ENCODE assay signal across 8 cellular contexts in genomic region chr7:139829654-139830130, GRCh38. TPM values are rescaled to one million over a fixed set of nuclear protein-coding genes. Genes with fewer than 3 reads are reported as not detected.
A peak's percentile ranks its signal among the peaks of the same experiment; 100 is the strongest.
DNase-seq lines count a peak whose midpoint lies in the region; ATAC-seq and TF ChIP-seq lines count a peak whose summit lies in the region.

No MANE protein-coding gene starts in this region.

- H3K27me3 ChIP-seq in dorsolateral prefrontal cortex = peaks cover 0 to 5% (median 0%) of the 10 kb centered on the region in 45 donors

- intact Hi-C loops in dorsolateral prefrontal cortex (cut with DNase I) = no loop called here

- H3K4me1 Mint-ChIP-seq in stimulated activated effector memory CD8-positive, alpha-beta T cell treated with anti-CD3 and anti-CD28 coated beads, Interleukin-12 subunit alpha, Interleukin-12 subunit beta, amount 100 ng/mL, for 72 hours = peaks cover 33% of the 10 kb centered on the region

- DNase-seq in SIG-M5 treated with dmso at 0.1 percent for 504 hours (lab: John Stamatoyannopoulos, UW; ENCODE audit: unreplicated experiment) = peak; percentile 29
- DNase-seq in SIG-M5 (lab: John Stamatoyannopoulos, UW) = no peak
- DNase-seq in dorsolateral prefrontal cortex = no peak
- DNase-seq in stimulated activated effector memory CD8-positive, alpha-beta T cell treated with anti-CD3 and anti-CD28 coated beads, Interleukin-12 subunit alpha, Interleukin-12 subunit beta, amount 100 ng/mL, for 72 hours (ENCODE audit: low spot score in 2 of 2) = no peak
- no peak for DNase-seq in ureter (ENCODE audit: low spot score)
- no peak for DNase-seq in 8988T
- no peak for DNase-seq in NCI-H526 treated with DMSO at 0.1 percent for 48 hours (lab: John Stamatoyannopoulos, UW)

- no peaks in the 10 kb centered on the region for H3K36me3 Mint-ChIP-seq in stimulated activated effector memory CD8-positive, alpha-beta T cell treated with anti-CD3 and anti-CD28 coated beads, Interleukin-12 subunit alpha, Interleukin-12 subunit beta, amount 100 ng/mL, for 72 hours

- ATAC-seq in HG03460 (IDR thresholded peaks at IDR 0.05; ENCODE audit: unreplicated experiment) = peak; percentile 21
- ATAC-seq in stimulated activated effector memory CD8-positive, alpha-beta T cell treated with anti-CD3 and anti-CD28 coated beads, Interleukin-12 subunit alpha, Interleukin-12 subunit beta, amount 100 ng/mL, for 72 hours = peak; percentile 65

- peak overlapping the region; percentile 67 for H3K4me3 Mint-ChIP-seq in stimulated activated effector memory CD8-positive, alpha-beta T cell treated with anti-CD3 and anti-CD28 coated beads, Interleukin-12 subunit alpha, Interleukin-12 subunit beta, amount 100 ng/mL, for 72 hours

- H3K27ac ChIP-seq in dorsolateral prefrontal cortex = peak overlapping the region in 9 of 59 donors; percentile 1 to 41 (median 29)

- H3K4me3 ChIP-seq in dorsolateral prefrontal cortex = peak overlapping the region in 42 of 59 donors; percentile 0 to 52 (median 32)

- H3K9me3 Mint-ChIP-seq in stimulated activated effector memory CD8-positive, alpha-beta T cell treated with anti-CD3 and anti-CD28 coated beads, Interleukin-12 subunit alpha, Interleukin-12 subunit beta, amount 100 ng/mL, for 72 hours = peaks cover 4% of the 10 kb centered on the region

- peak overlapping the region; percentile 88 for H3K27ac Mint-ChIP-seq in stimulated activated effector memory CD8-positive, alpha-beta T cell treated with anti-CD3 and anti-CD28 coated beads, Interleukin-12 subunit alpha, Interleukin-12 subunit beta, amount 100 ng/mL, for 72 hours

- no peak for TF ChIP-seq CTCF in dorsolateral prefrontal cortex (IDR thresholded peaks at IDR 0.05 in 54 of 56, conservative IDR thresholded peaks at IDR 0.05 in 2 of 56; ENCODE audit: low read depth in 1 of 56, partially characterized antibody in 56 of 56)

RNA-seq across cellular contexts. Expression of gene TBXAS1, which starts 0.6 kb away (rescaled TPM):
- 10 to 100 TPM in 73 of 120 experiments, 1 to 10 TPM in 47; 3.2 to 24.8 (median 11.3) TPM for total RNA-seq in dorsolateral prefrontal cortex
- 13.0 TPM for total RNA-seq in ureter

RNA-seq across cellular contexts. Expression of gene HIPK2, which starts 51.9 kb away (rescaled TPM):
- total RNA-seq in dorsolateral prefrontal cortex = 100 to 1,000 TPM; 106 to 688 (median 242) TPM
- total RNA-seq in ureter = 48.2 TPM
